8 cellular contexts compared by ENCODE assay signal in the genomic region with DNA sequence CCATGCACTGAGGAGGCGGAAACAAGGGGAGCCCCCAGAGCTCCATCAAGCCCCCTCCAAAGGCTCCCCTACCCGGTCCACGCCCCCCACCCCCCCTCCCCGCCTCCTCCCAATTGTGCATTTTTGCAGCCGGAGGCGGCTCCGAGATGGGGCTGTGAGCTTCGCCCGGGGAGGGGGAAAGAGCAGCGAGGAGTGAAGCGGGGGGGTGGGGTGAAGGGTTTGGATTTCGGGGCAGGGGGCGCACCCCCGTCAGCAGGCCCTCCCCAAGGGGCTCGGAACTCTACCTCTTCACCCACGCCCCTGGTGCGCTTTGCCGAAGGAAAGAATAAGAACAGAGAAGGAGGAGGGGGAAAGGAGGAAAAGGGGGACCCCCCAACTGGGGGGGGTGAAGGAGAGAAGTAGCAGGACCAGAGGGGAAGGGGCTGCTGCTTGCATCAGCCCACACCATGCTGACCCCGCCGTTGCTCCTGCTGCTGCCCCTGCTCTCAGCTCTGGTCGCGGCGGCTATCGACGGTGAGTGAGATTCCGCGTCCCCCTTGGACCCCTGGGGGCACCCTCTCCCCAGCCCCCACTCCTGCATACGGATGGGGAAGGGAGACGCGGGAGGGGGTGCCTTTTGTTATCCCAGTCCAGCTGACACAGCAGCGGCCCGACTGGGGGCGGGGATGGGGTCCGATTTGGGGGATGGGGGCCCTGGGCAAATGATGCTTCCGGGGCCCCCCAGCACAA. TPM values are rescaled to one million over a fixed set of nuclear protein-coding genes. Genes with fewer than 3 reads are reported as not detected.
DNase-seq lines count a peak whose midpoint lies in the region; ATAC-seq and TF ChIP-seq lines count a peak whose summit lies in the region.

No MANE protein-coding gene starts in this region.

- peaks cover 4% of the 10 kb centered on the region for H3K9me3 Mint-ChIP-seq in activated CD8-positive, alpha-beta memory T cell treated with anti-CD3 and anti-CD28 coated beads, Interleukin-2, amount 10 ng/mL, durations not matched to agents 7 days and 5 days (ENCODE audit: low read depth)

- DNase-seq in activated CD8-positive, alpha-beta memory T cell treated with anti-CD3 and anti-CD28 coated beads, Interleukin-2, amount 10 ng/mL, durations not matched to agents 7 days and 5 days = no peak
- DNase-seq in activated CD8-positive, alpha-beta memory T cell treated with anti-CD3 and anti-CD28 coated beads, Interleukin-2, amount 50 U/mL, for 48 hours = no peak
- no peak for DNase-seq in astrocyte of the cerebellum (ENCODE audit: low read depth)
- DNase-seq in left lung = no peak
- no peak for DNase-seq in testis
- no peak for DNase-seq in HUDEP-2 (lab: John Stamatoyannopoulos, UW; ENCODE audit: unreplicated experiment in 76 of 76)

- peaks cover 3% of the 10 kb centered on the region for H3K36me3 Mint-ChIP-seq in activated CD8-positive, alpha-beta memory T cell treated with anti-CD3 and anti-CD28 coated beads, Interleukin-2, amount 10 ng/mL, durations not matched to agents 7 days and 5 days

- 0 to 3% methylated on average over 15 to 34 of the region's 35 CpGs for WGBS in testis, 2 donors

- H3K4me3 ChIP-seq in astrocyte of the cerebellum (ENCODE audit: low read depth, low read length) = peak overlapping the region; percentile 90
- H3K4me3 ChIP-seq in left lung = peak overlapping the region; percentile 72 to 74
- H3K4me3 ChIP-seq in testis = peak overlapping the region; percentile 65 to 92

- CTCF ChIA-PET in activated CD8-positive, alpha-beta memory T cell treated with anti-CD3 and anti-CD28 coated beads, Interleukin-2, amount 10 ng/mL, durations not matched to agents 7 days and 5 days (lab: Charles Lee) = interaction anchor here (0.7 to 7.8 kb wide), 10 partner anchors 7 to 159 kb away, joined by 3 to 88 read pairs (median 4); partner anchors contain the start of gene STAT6

- H3K27ac ChIP-seq in left lung = peak overlapping the region; percentile 86 to 88
- H3K27ac ChIP-seq in testis = peak overlapping the region; percentile 98 to 99

- H3K36me3 ChIP-seq in left lung = no peaks in the 10 kb centered on the region
- H3K36me3 ChIP-seq in testis (ENCODE audit: low read depth, missing control alignments) = no peaks in the 10 kb centered on the region

- H3K27me3 Mint-ChIP-seq in activated CD8-positive, alpha-beta memory T cell treated with anti-CD3 and anti-CD28 coated beads, Interleukin-2, amount 10 ng/mL, durations not matched to agents 7 days and 5 days = peaks cover 62% of the 10 kb centered on the region

- H3K27me3 ChIP-seq in left lung = peaks cover 0 to 62% of the 10 kb centered on the region in 2 donors
- H3K27me3 ChIP-seq in testis = no peaks in the 10 kb centered on the region

- H3K4me3 Mint-ChIP-seq in activated CD8-positive, alpha-beta memory T cell treated with anti-CD3 and anti-CD28 coated beads, Interleukin-2, amount 10 ng/mL, durations not matched to agents 7 days and 5 days = peak overlapping the region; percentile 64

- H3K4me1 Mint-ChIP-seq in activated CD8-positive, alpha-beta memory T cell treated with anti-CD3 and anti-CD28 coated beads, Interleukin-2, amount 10 ng/mL, durations not matched to agents 7 days and 5 days = peaks cover 4% of the 10 kb centered on the region

- no peak for ATAC-seq in activated CD8-positive, alpha-beta memory T cell treated with anti-CD3 and anti-CD28 coated beads, Interleukin-2, amount 10 ng/mL, durations not matched to agents 7 days and 5 days
- ATAC-seq in left lung = no peak
- ATAC-seq in HG03280 (IDR thresholded peaks at IDR 0.05; ENCODE audit: unreplicated experiment) = no peak
- ATAC-seq in HG03520 (IDR thresholded peaks at IDR 0.05; ENCODE audit: unreplicated experiment) = no peak

- H3K4me1 ChIP-seq in left lung (peaks cover 18 to 52% of the 10 kb centered on the region in 2 donors), testis (peaks cover 47% of the 10 kb centered on the region)

- no peaks in the 10 kb centered on the region for H3K9me3 ChIP-seq in left lung
- H3K9me3 ChIP-seq in testis = no peaks in the 10 kb centered on the region

- TF ChIP-seq POLR2A in testis (IDR thresholded peaks at IDR 0.05) = no peak

- intact Hi-C loops in left lung (cut with DNase I) (loop anchor here in 1 of 2 donors (10.0 kb wide), 1 partner anchor 56 kb away; no protein-coding TSS in a partner anchor), testis (cut with DNase I; ENCODE audit: low total_unique reads) (no loop called here)

- TF ChIP-seq CTCF in astrocyte of the cerebellum (IDR thresholded peaks at IDR 0.05; ENCODE audit: low read depth, low read length, missing control alignments) (no peak), left lung (IDR thresholded peaks at IDR 0.05) (no peak), testis (IDR thresholded peaks at IDR 0.05) (no peak)

- H3K27ac Mint-ChIP-seq in activated CD8-positive, alpha-beta memory T cell treated with anti-CD3 and anti-CD28 coated beads, Interleukin-2, amount 10 ng/mL, durations not matched to agents 7 days and 5 days = no peak overlapping the region

- in situ Hi-C loops in astrocyte of the cerebellum (cut with HindIII; ENCODE audit: low sequenced_read_pairs) = no loop called here

RNA-seq across cellular contexts. Expression of gene LRP1, which starts 0.4 kb away (rescaled TPM):
- under 1 TPM; 0.33 to 0.85 TPM for total RNA-seq in activated CD8-positive, alpha-beta memory T cell treated with anti-CD3 and anti-CD28 coated beads, Interleukin-2, amount 10 ng/mL, durations not matched to agents 7 days and 5 days
- total RNA-seq in left lung (100 to 1,000 TPM; 228 to 325 TPM), testis (100 to 1,000 TPM; 135 to 200 TPM)
- polyA plus RNA-seq in testis (ENCODE audit: insufficient read depth, low read depth, low replicate concordance) = 82.4 TPM

RNA-seq across cellular contexts. Expression of gene STAT6, which starts 17.5 kb away (rescaled TPM):
- total RNA-seq in activated CD8-positive, alpha-beta memory T cell treated with anti-CD3 and anti-CD28 coated beads, Interleukin-2, amount 10 ng/mL, durations not matched to agents 7 days and 5 days = 100 to 1,000 TPM in 1 of 2 experiments, 10 to 100 TPM in 1; 99.1 to 104 TPM
- 100 to 1,000 TPM; 200 to 237 TPM for total RNA-seq in left lung
- 10 to 100 TPM; 66.2 to 81.5 TPM for total RNA-seq in testis
- polyA plus RNA-seq in testis (ENCODE audit: insufficient read depth, low read depth, low replicate concordance) = 53.2 TPM

RNA-seq across cellular contexts. Expression of gene LRP1-AS, which starts 18.7 kb away (rescaled TPM):
- total RNA-seq in activated CD8-positive, alpha-beta memory T cell treated with anti-CD3 and anti-CD28 coated beads, Interleukin-2, amount 10 ng/mL, durations not matched to agents 7 days and 5 days = not detected
- total RNA-seq in left lung = not detected
- total RNA-seq in testis = not detected
- polyA plus RNA-seq in testis (ENCODE audit: insufficient read depth, low read depth, low replicate concordance) = not detected

RNA-seq across cellular contexts. Expression of gene NAB2, which starts 39.8 kb away (rescaled TPM):
- 10 to 100 TPM in 1 of 2 experiments, 1 to 10 TPM in 1; 10.0 to 31.1 TPM for total RNA-seq in activated CD8-positive, alpha-beta memory T cell treated with anti-CD3 and anti-CD28 coated beads, Interleukin-2, amount 10 ng/mL, durations not matched to agents 7 days and 5 days
- total RNA-seq in left lung (10 to 100 TPM; 28.4 to 40.1 TPM), testis (10 to 100 TPM; 45.7 to 59.5 TPM)
- 31.4 TPM for polyA plus RNA-seq in testis (ENCODE audit: insufficient read depth, low read depth, low replicate concordance)

RNA-seq across cellular contexts. Expression of gene NEMP1, which starts 50.1 kb away (rescaled TPM):
- total RNA-seq in activated CD8-positive, alpha-beta memory T cell treated with anti-CD3 and anti-CD28 coated beads, Interleukin-2, amount 10 ng/mL, durations not matched to agents 7 days and 5 days = 10 to 100 TPM; 60.5 to 66.1 TPM
- total RNA-seq in left lung (10 to 100 TPM; 16.4 to 17.9 TPM), testis (10 to 100 TPM; 18.1 to 18.2 TPM)
- polyA plus RNA-seq in testis (ENCODE audit: insufficient read depth, low read depth, low replicate concordance) = 15.9 TPM

Comparison
In these comparisons a context has a peak if more than half of its experiments do, and no peak if none do; other contexts are left out.
1. RNA of gene LRP1, which starts 0.4 kb away (total RNA-seq): 228 to 325 TPM in left lung and 135 to 200 TPM in testis; 0.33 to 0.85 TPM in activated CD8-positive, alpha-beta memory T cell treated with anti-CD3 and anti-CD28 coated beads, Interleukin-2, amount 10 ng/mL, durations not matched to agents 7 days and 5 days; every median in the first group is over 10 times any median in the second.
2. Peak in every context shown above with its lines, with median percentiles within 50 percentile points of each other: H3K4me3 ChIP-seq.